In genomic region chr1:46603858-46604549, GRCh38 we compare ENCODE assay signal across 8 cellular contexts. TPM values are rescaled to one million over a fixed set of nuclear protein-coding genes. Genes with fewer than 3 reads are reported as not detected.
DNase-seq lines count a peak whose midpoint lies in the region; ATAC-seq and TF ChIP-seq lines count a peak whose summit lies in the region.

MKNK1 (minus strand) TSS chr1:46604268; CDS start chr1:46583327, 20,941 bp downstream.

- peak; percentile 94 to 97 for TF ChIP-seq POLR2A in Peyer's patch (IDR thresholded peaks at IDR 0.05)

- peak within 1 kb of the TSS; percentile 75 for H3K9ac ChIP-seq in muscle layer of colon (ENCODE audit: low read length)

- peak; percentile 95 for ATAC-seq in GM21576 (IDR thresholded peaks at IDR 0.05; ENCODE audit: unreplicated experiment)

- peak within 1 kb of the TSS; percentile 77 to 91 (median 80) for H3K4me3 ChIP-seq in Peyer's patch
- H3K4me3 ChIP-seq in esophagus (ENCODE audit: low read depth in 1 of 2, low read length in 2 of 2), result peak within 1 kb of the TSS; percentile 76 to 79
- peak within 1 kb of the TSS; percentile 86 for H3K4me3 ChIP-seq in muscle layer of colon (ENCODE audit: low read depth in 1 of 2, low read length in 2 of 2)

- 0% methylated on average over 53 of the region's 53 CpGs for WGBS in esophagus, 2 donors

- no peaks in the 10 kb centered on the region for H3K9me3 ChIP-seq in Peyer's patch
- H3K9me3 ChIP-seq in esophagus (ENCODE audit: control insufficient read depth in 2 of 2, insufficient read depth in 1 of 2, low read depth in 1 of 2, low read length in 1 of 2), result no peaks in the 10 kb centered on the region
- no peaks in the 10 kb centered on the region for H3K9me3 ChIP-seq in muscle layer of colon (ENCODE audit: low read length)

- no peak for TF ChIP-seq RAD21 in Ishikawa (IDR thresholded peaks at IDR 0.05; ENCODE audit: low read depth)

- H3K27ac ChIP-seq in Peyer's patch (peak within 1 kb of the TSS; percentile 81 to 86 (median 84)), esophagus (ENCODE audit: low read depth in 2 of 2, low read length in 1 of 2) (peak within 1 kb of the TSS; percentile 69 to 89), muscle layer of colon (ENCODE audit: low read depth, low read length) (peak within 1 kb of the TSS; percentile 83)

- DNase-seq in DMS53 (lab: John Stamatoyannopoulos, UW) (peak; percentile 99), Peyer's patch (peak; percentile 95 to 99 (median 99))
- DNase-seq in activated T-cell treated with anti-CD3 and anti-CD28 coated beads, Interleukin-2, amount 50 U/mL, for 48 hours, result peak; percentile 97 to 98
- peak; percentile 97 for DNase-seq in stimulated activated CD8-positive, alpha-beta memory T cell treated with anti-CD3 and anti-CD28 coated beads, Interleukin-7, amount 100 ng/mL, for 24 hours (ENCODE audit: low read depth)

- TF ChIP-seq EP300 in Ishikawa (IDR thresholded peaks at IDR 0.05; ENCODE audit: borderline replicate concordance), result no peak

- H3K27me3 ChIP-seq in Peyer's patch, result no peaks in the 10 kb centered on the region
- no peaks in the 10 kb centered on the region for H3K27me3 ChIP-seq in esophagus (ENCODE audit: control insufficient read depth in 1 of 2, insufficient read depth in 2 of 2, low read length in 2 of 2)
- no peaks in the 10 kb centered on the region for H3K27me3 ChIP-seq in muscle layer of colon (ENCODE audit: control insufficient read depth in 1 of 2, insufficient read depth in 2 of 2, low read length in 2 of 2)

- H3K4me1 ChIP-seq in Peyer's patch (peaks cover 0 to 14% (median 3%) of the 10 kb centered on the region in 4 donors), esophagus (ENCODE audit: control insufficient read depth in 2 of 2, insufficient read depth in 2 of 2, low read length in 1 of 2) (peaks cover 5 to 10% of the 10 kb centered on the region in 2 donors), muscle layer of colon (ENCODE audit: insufficient read depth, low read length) (peaks cover 38% of the 10 kb centered on the region)

- TF ChIP-seq CTCF in Peyer's patch (IDR thresholded peaks at IDR 0.05), result peak in 2 of 6 experiments; percentile 6 to 12

- H3K36me3 ChIP-seq in Peyer's patch, result peaks cover 0 to 13% (median 0%) of the 10 kb centered on the region in 3 donors
- H3K36me3 ChIP-seq in esophagus (ENCODE audit: control insufficient read depth in 2 of 2, insufficient read depth in 2 of 2, low read length in 1 of 2), result peaks cover 0 to 8% of the 10 kb centered on the region in 2 donors
- H3K36me3 ChIP-seq in muscle layer of colon (ENCODE audit: insufficient read depth, low read length), result peaks cover 12% of the 10 kb centered on the region

TF ChIP-seq in Ishikawa, 13 proteins besides CTCF, POLR2A, EP300 and RAD21:
- TF ChIP-seq USF1 (IDR thresholded peaks at IDR 0.05) (no peak), TCF12 (IDR thresholded peaks at IDR 0.05; ENCODE audit: low read depth) (no peak), FOXM1 (IDR thresholded peaks at IDR 0.05; ENCODE audit: borderline replicate concordance, low read depth) (no peak), ZBTB7A (IDR thresholded peaks at IDR 0.05; ENCODE audit: low read depth) (no peak; the same call in 1 of the 2 replicates), YY1 (IDR thresholded peaks at IDR 0.05; ENCODE audit: low read depth) (peak; percentile 42; the same call in 1 of the 2 replicates), EGR1 (IDR thresholded peaks at IDR 0.05) (peak; percentile 72), TAF1 (IDR thresholded peaks at IDR 0.05; ENCODE audit: low read depth) (peak; percentile 69), CEBPB (IDR thresholded peaks at IDR 0.05) (no peak), MAX (IDR thresholded peaks at IDR 0.05) (no peak), REST (IDR thresholded peaks at IDR 0.05; ENCODE audit: low read depth) (no peak), TEAD4 (IDR thresholded peaks at IDR 0.05) (no peak)

RNA-seq across cellular contexts. Expression of gene MKNK1, which starts in this region (rescaled TPM):
- total RNA-seq in Peyer's patch, result 100 to 1,000 TPM in 1 of 4 donors, 10 to 100 TPM in 3; 51.3 to 134 (median 94.2) TPM
- polyA plus RNA-seq in esophagus, result 10 to 100 TPM; 19.4 to 29.9 TPM

Comparison
In these comparisons a context has a peak if more than half of its experiments do, and no peak if none do; other contexts are left out.
1. Peak in every context shown above with its lines: DNase-seq, ATAC-seq, H3K4me3 ChIP-seq and H3K27ac ChIP-seq.